Comparison of ENCODE assay signal across 7 cellular contexts in genomic region chr2:118094102-118094501, GRCh38. TPM values are rescaled to one million over a fixed set of nuclear protein-coding genes. Genes with fewer than 3 reads are reported as not detected.
DNase-seq lines count a peak whose midpoint lies in the region; ATAC-seq and TF ChIP-seq lines count a peak whose summit lies in the region.
"Not testable (repeated sequence)": the region's sequence is repeated elsewhere in the genome, so short reads cannot be mapped to it uniquely, and the experiment has no call there.

No MANE protein-coding gene starts in this region.

- CTCF ChIA-PET in CD8-positive, alpha-beta T cell (lab: Charles Lee), result not testable (repeated sequence)
- CTCF ChIA-PET in HEK293 (lab: Yijun Ruan, JAX), result interaction anchor here (0.7 kb wide), 1 partner anchor 137 kb away, joined by 3 read pairs; no protein-coding TSS in a partner anchor

- not testable (repeated sequence) for H3K9ac ChIP-seq in BLaER1 treated with 17β-estradiol and CSF1 and Interleukin-3, amounts not matched to agents 10 nM and 100 nM

- peaks cover 25% of the 10 kb centered on the region for H3K36me3 Mint-ChIP-seq in CD8-positive, alpha-beta T cell
- not testable (repeated sequence) for H3K36me3 Mint-ChIP-seq in T-helper 17 cell (ENCODE audit: low read depth)
- H3K36me3 Mint-ChIP-seq in activated T-helper 1 cell treated with anti-CD3 and anti-CD28 coated beads, Interleukin-12 subunit alpha, Interleukin-12 subunit beta, Interleukin-2, Interleukin-4 antibody, amounts not matched to agents 30 ng/mL and 10 ng/mL and 1 ng/mL, durations not matched to agents 14 hours and 24 hours and 36 hours (ENCODE audit: low read depth), result peaks cover 17% of the 10 kb centered on the region
- H3K36me3 Mint-ChIP-seq in activated naive CD8-positive, alpha-beta T cell treated with anti-CD3 and anti-CD28 coated beads, Interleukin-2, amount 50 U/mL, for 24 hours (ENCODE audit: low read depth), result peaks cover 17% of the 10 kb centered on the region
- peaks cover 0 to 22% (median 2%) of the 10 kb centered on the region in 3 donors for H3K36me3 Mint-ChIP-seq in naive thymus-derived CD8-positive, alpha-beta T cell

- peak overlapping the region; percentile 1 for H3K4me3 Mint-ChIP-seq in CD8-positive, alpha-beta T cell
- H3K4me3 Mint-ChIP-seq in T-helper 17 cell, result peak overlapping the region; percentile 72
- not testable (repeated sequence) for H3K4me3 Mint-ChIP-seq in activated T-helper 1 cell treated with anti-CD3 and anti-CD28 coated beads, Interleukin-12 subunit alpha, Interleukin-12 subunit beta, Interleukin-2, Interleukin-4 antibody, amounts not matched to agents 30 ng/mL and 10 ng/mL and 1 ng/mL, durations not matched to agents 14 hours and 24 hours and 36 hours; activated naive CD8-positive, alpha-beta T cell treated with anti-CD3 and anti-CD28 coated beads, Interleukin-2, amount 50 U/mL, for 24 hours
- H3K4me3 Mint-ChIP-seq in naive thymus-derived CD8-positive, alpha-beta T cell, result peak overlapping the region in 6 of 10 donors; percentile 3 to 52 (median 20)

- H3K4me1 ChIP-seq in BLaER1 treated with 17β-estradiol and CSF1 and Interleukin-3, amounts not matched to agents 10 nM and 100 nM, result peaks cover 35 to 64% (median 49%) of the 10 kb centered on the region in 10 experiments
- H3K4me1 ChIP-seq in CD8-positive, alpha-beta T cell (ENCODE audit: insufficient read depth, low read length), result peaks cover 22% of the 10 kb centered on the region
- peaks cover 33% of the 10 kb centered on the region for H3K4me1 ChIP-seq in HEK293 (ENCODE audit: control insufficient read depth, insufficient read depth, low read length)

- DNase-seq in CD8-positive, alpha-beta T cell; T-helper 17 cell; activated T-helper 1 cell treated with anti-CD3 and anti-CD28 coated beads, Interleukin-12 subunit alpha, Interleukin-12 subunit beta, Interleukin-2, Interleukin-4 antibody, amounts not matched to agents 30 ng/mL and 10 ng/mL and 1 ng/mL, durations not matched to agents 14 hours and 24 hours and 36 hours (ENCODE audit: low spot score); activated naive CD8-positive, alpha-beta T cell treated with anti-CD3 and anti-CD28 coated beads, Interleukin-2, amount 50 U/mL, for 24 hours; naive thymus-derived CD8-positive, alpha-beta T cell: not testable (repeated sequence)

- peak overlapping the region in 7 of 11 experiments; percentile 7 to 58 (median 40); a peak in 10 of 22 replicates for H3K4me2 ChIP-seq in BLaER1 treated with 17β-estradiol and CSF1 and Interleukin-3, amounts not matched to agents 10 nM and 100 nM

- H3K9me3 Mint-ChIP-seq in CD8-positive, alpha-beta T cell; activated T-helper 1 cell treated with anti-CD3 and anti-CD28 coated beads, Interleukin-12 subunit alpha, Interleukin-12 subunit beta, Interleukin-2, Interleukin-4 antibody, amounts not matched to agents 30 ng/mL and 10 ng/mL and 1 ng/mL, durations not matched to agents 14 hours and 24 hours and 36 hours; activated naive CD8-positive, alpha-beta T cell treated with anti-CD3 and anti-CD28 coated beads, Interleukin-2, amount 50 U/mL, for 24 hours; naive thymus-derived CD8-positive, alpha-beta T cell: not testable (repeated sequence)

- H3K27me3 Mint-ChIP-seq in CD8-positive, alpha-beta T cell (ENCODE audit: low read depth); T-helper 17 cell; activated T-helper 1 cell treated with anti-CD3 and anti-CD28 coated beads, Interleukin-12 subunit alpha, Interleukin-12 subunit beta, Interleukin-2, Interleukin-4 antibody, amounts not matched to agents 30 ng/mL and 10 ng/mL and 1 ng/mL, durations not matched to agents 14 hours and 24 hours and 36 hours (ENCODE audit: insufficient read depth); activated naive CD8-positive, alpha-beta T cell treated with anti-CD3 and anti-CD28 coated beads, Interleukin-2, amount 50 U/mL, for 24 hours; naive thymus-derived CD8-positive, alpha-beta T cell: not testable (repeated sequence)

- H4K20me1 ChIP-seq in BLaER1 treated with 17β-estradiol and CSF1 and Interleukin-3, amounts not matched to agents 10 nM and 100 nM, result peaks cover 0 to 79% (median 22%) of the 10 kb centered on the region in 11 experiments; a peak in 13 of 22 replicates

- POLR2A ChIA-PET in CD8-positive, alpha-beta T cell (lab: Charles Lee); naive thymus-derived CD8-positive, alpha-beta T cell (lab: Charles Lee): not testable (repeated sequence)
- POLR2A ChIA-PET in HEK293 (lab: Yijun Ruan, JAX), result interaction anchor here (0.7 kb wide), 1 partner anchor 94 kb away, joined by 3 read pairs; no protein-coding TSS in a partner anchor

- intact Hi-C loops in CD8-positive, alpha-beta T cell (cut with DNase I, micrococcal nuclease), result not testable (repeated sequence)
- intact Hi-C loops in activated T-helper 1 cell treated with anti-CD3 and anti-CD28 coated beads, Interleukin-12 subunit alpha, Interleukin-12 subunit beta, Interleukin-2, Interleukin-4 antibody, amounts not matched to agents 30 ng/mL and 10 ng/mL and 1 ng/mL, durations not matched to agents 14 hours and 24 hours and 36 hours (cut with micrococcal nuclease), result loop anchor here (1.0 kb wide), 1 partner anchor 9 kb away; no protein-coding TSS in a partner anchor

- H3K4me1 Mint-ChIP-seq in CD8-positive, alpha-beta T cell (ENCODE audit: low read depth), result peaks cover 56% of the 10 kb centered on the region
- H3K4me1 Mint-ChIP-seq in T-helper 17 cell, result peaks cover 57% of the 10 kb centered on the region
- H3K4me1 Mint-ChIP-seq in activated T-helper 1 cell treated with anti-CD3 and anti-CD28 coated beads, Interleukin-12 subunit alpha, Interleukin-12 subunit beta, Interleukin-2, Interleukin-4 antibody, amounts not matched to agents 30 ng/mL and 10 ng/mL and 1 ng/mL, durations not matched to agents 14 hours and 24 hours and 36 hours (ENCODE audit: low read depth), result peaks cover 51% of the 10 kb centered on the region
- peaks cover 57% of the 10 kb centered on the region for H3K4me1 Mint-ChIP-seq in activated naive CD8-positive, alpha-beta T cell treated with anti-CD3 and anti-CD28 coated beads, Interleukin-2, amount 50 U/mL, for 24 hours
- H3K4me1 Mint-ChIP-seq in naive thymus-derived CD8-positive, alpha-beta T cell, result peaks cover 8 to 58% (median 43%) of the 10 kb centered on the region in 4 donors

- peaks cover 10 to 29% (median 26%) of the 10 kb centered on the region in 11 experiments for H3K36me3 ChIP-seq in BLaER1 treated with 17β-estradiol and CSF1 and Interleukin-3, amounts not matched to agents 10 nM and 100 nM
- peaks cover 10% of the 10 kb centered on the region for H3K36me3 ChIP-seq in CD8-positive, alpha-beta T cell (ENCODE audit: insufficient read depth, low read length)
- not testable (repeated sequence) for H3K36me3 ChIP-seq in HEK293 (ENCODE audit: control insufficient read depth in 2 of 2, insufficient read depth in 1 of 2, low read length in 2 of 2)

- H3K27ac ChIP-seq in BLaER1 treated with 17β-estradiol and CSF1 and Interleukin-3, amounts not matched to agents 10 nM and 100 nM; CD8-positive, alpha-beta T cell (ENCODE audit: low read depth, low read length); HEK293 (ENCODE audit: extremely low read depth, low read depth, low read length): not testable (repeated sequence)

- not testable (repeated sequence) for H3K27me3 ChIP-seq in BLaER1 treated with 17β-estradiol and CSF1 and Interleukin-3, amounts not matched to agents 10 nM and 100 nM; CD8-positive, alpha-beta T cell (ENCODE audit: insufficient read depth, low read length)

- not testable (repeated sequence) for ATAC-seq in CD8-positive, alpha-beta T cell; T-helper 17 cell; activated naive CD8-positive, alpha-beta T cell treated with anti-CD3 and anti-CD28 coated beads, Interleukin-2, amount 50 U/mL, for 24 hours; naive thymus-derived CD8-positive, alpha-beta T cell

- not testable (repeated sequence) for H3K4me3 ChIP-seq in BLaER1 treated with 17β-estradiol and CSF1 and Interleukin-3, amounts not matched to agents 10 nM and 100 nM; CD8-positive, alpha-beta T cell (ENCODE audit: low read depth, low read length); HEK293 (ENCODE audit: low read depth, low read length)

- not testable (repeated sequence) for H3K27ac Mint-ChIP-seq in CD8-positive, alpha-beta T cell
- H3K27ac Mint-ChIP-seq in T-helper 17 cell, result peak overlapping the region; percentile 89
- H3K27ac Mint-ChIP-seq in activated T-helper 1 cell treated with anti-CD3 and anti-CD28 coated beads, Interleukin-12 subunit alpha, Interleukin-12 subunit beta, Interleukin-2, Interleukin-4 antibody, amounts not matched to agents 30 ng/mL and 10 ng/mL and 1 ng/mL, durations not matched to agents 14 hours and 24 hours and 36 hours, result peak overlapping the region; percentile 7
- H3K27ac Mint-ChIP-seq in activated naive CD8-positive, alpha-beta T cell treated with anti-CD3 and anti-CD28 coated beads, Interleukin-2, amount 50 U/mL, for 24 hours, result peak overlapping the region; percentile 15
- peak overlapping the region in 2 of 10 donors; percentile 5 to 39 for H3K27ac Mint-ChIP-seq in naive thymus-derived CD8-positive, alpha-beta T cell

- not testable (repeated sequence) for TF ChIP-seq CTCF in CD8-positive, alpha-beta T cell (IDR thresholded peaks at IDR 0.05); HEK293 (tag by site-specific recombination; IDR thresholded peaks at IDR 0.05)

- not testable (repeated sequence) for H3K9me3 ChIP-seq in BLaER1 treated with 17β-estradiol and CSF1 and Interleukin-3, amounts not matched to agents 10 nM and 100 nM (replicated peaks in 1 of 11); CD8-positive, alpha-beta T cell (ENCODE audit: low read length); HEK293 (ENCODE audit: control insufficient read depth, insufficient read depth, low read depth, low read length); T-helper 17 cell (ENCODE audit: control insufficient read depth, low read length, poor library complexity, severe bottlenecking)

RNA-seq across cellular contexts. Expression of gene INSIG2, which starts 5.8 kb away (rescaled TPM):
- 10 to 100 TPM; 10.9 to 11.8 TPM for total RNA-seq in CD8-positive, alpha-beta T cell
- total RNA-seq in T-helper 17 cell, result 10 to 100 TPM in 1 of 2 donors, 1 to 10 TPM in 1; 9.6 to 15.3 TPM
- total RNA-seq in activated T-helper 1 cell treated with anti-CD3 and anti-CD28 coated beads, Interleukin-12 subunit alpha, Interleukin-12 subunit beta, Interleukin-2, Interleukin-4 antibody, amounts not matched to agents 30 ng/mL and 10 ng/mL and 1 ng/mL, durations not matched to agents 14 hours and 24 hours and 36 hours, result 31.3 and 34.6 TPM in 2 replicates
- 10 to 100 TPM; 24.0 to 25.6 TPM for total RNA-seq in naive thymus-derived CD8-positive, alpha-beta T cell
- 10 to 100 TPM; 21.7 to 28.2 (median 23.3) TPM for polyA plus RNA-seq in naive thymus-derived CD8-positive, alpha-beta T cell
